ENCODE assay signal across 21 cellular contexts in genomic region chr3:24023249-24023648, GRCh38.
"Had no signal": no experiment of that assay in that cellular context is flagged by ENCODE, and none has a peak within 500 bp of the region (broad histone marks: within the 10 kb centered on the region; RNA-seq: fewer than 3 reads in every experiment).

No MANE protein-coding gene starts in this region.

- DNase-seq: activated CD4-positive, alpha-beta memory T cell treated with anti-CD3 and anti-CD28 coated beads, Interleukin-2, amount 10 ng/mL, durations not matched to agents 7 days and 5 days; activated CD4-positive, alpha-beta T cell treated with anti-CD3 and anti-CD28 coated beads, Interleukin-2, amount 10 ng/mL, durations not matched to agents 7 days and 5 days; activated CD4-positive, CD25-positive, alpha-beta regulatory T cell; activated gamma-delta T cell treated with Interleukin-2 at 50 U/mL for 16 hours; activated naive CD4-positive, alpha-beta T cell treated with anti-CD3 and anti-CD28 coated beads, Interleukin-2, amount 10 ng/mL, durations not matched to agents 7 days and 5 days; activated naive CD8-positive, alpha-beta T cell treated with anti-CD3 and anti-CD28 coated beads for 36 hours; activated T-cell treated with anti-CD3 and anti-CD28 coated beads for 4 hours; activated T-cell treated with anti-CD3 and anti-CD28 coated beads, Interleukin-2, amount 50 U/mL, for 48 hours; brain microvascular endothelial cell; IMR-90; KG1; NCI-H1092; NCI-H146; NCI-H2029; NCI-H524 treated with DMSO at 0.1 percent for 48 hours; NK-92 treated with Interleukin-12 subunit alpha and Interleukin-12 subunit beta, amount 100 ng/mL, for 24 hours; Peyer's patch; Right ventricle myocardium superior; SJCRH30; SK-N-SH; T-helper 1 cell had no signal
